ENCODE assay signal across 15 cellular contexts in genomic region chr4:105461221-105462041, GRCh38. TPM values are rescaled to one million over a fixed set of nuclear protein-coding genes. Genes with fewer than 3 reads are reported as not detected.
A peak's percentile ranks its signal among the peaks of the same experiment; 100 is the strongest.
DNase-seq lines count a peak whose midpoint lies in the region; ATAC-seq and TF ChIP-seq lines count a peak whose summit lies in the region.
"Had no signal": no experiment of that assay in that cellular context is flagged by ENCODE, and none has a peak within 500 bp of the region (broad histone marks: within the 10 kb centered on the region; RNA-seq: fewer than 3 reads in every experiment).

No MANE protein-coding gene starts in this region.

- no peak overlapping the region for H3K4me3 ChIP-seq in breast epithelium
- H3K4me3 ChIP-seq in epithelial cell of esophagus (ENCODE audit: low read length), result no peak overlapping the region
- no peak overlapping the region for H3K4me3 ChIP-seq in upper lobe of right lung

- H3K27ac ChIP-seq in breast epithelium (no peak overlapping the region), upper lobe of right lung (peak overlapping the region; percentile 49)

- no TSS peak for BruUV-seq in MCF 10A (replicated peaks; lab: Mats Ljungman, UMichigan)

- no peak for TF ChIP-seq POLR2A in breast epithelium (IDR thresholded peaks at IDR 0.05)

- CTCF ChIA-PET in MCF 10A (lab: Yijun Ruan, JAX), result interaction anchor here (0.5 to 2.8 kb wide), 7 partner anchors 8 to 601 kb away, joined by 3 to 14 read pairs (median 3); partner anchors contain the start of gene PPA2

- H3K4me3 Mint-ChIP-seq in MCF 10A (ENCODE audit: unreplicated experiment), result peak overlapping the region; percentile 14
- H3K4me3 Mint-ChIP-seq: activated CD4-positive, alpha-beta T cell treated with anti-CD3 and anti-CD28 coated beads, Interleukin-2, amount 10 ng/mL, durations not matched to agents 7 days and 5 days; activated naive CD4-positive, alpha-beta T cell treated with anti-CD3 and anti-CD28 coated beads, Interleukin-2, amount 10 ng/mL, durations not matched to agents 7 days and 5 days; nephron progenitor cell; stimulated activated memory B cell treated with anti-CD40 and anti-IgM and Interleukin-4, amounts not matched to agents 10 μg/mL and 1 μg/mL and 100 μg/mL, for 72 hours had no signal

- H3K27ac Mint-ChIP-seq in MCF 10A (ENCODE audit: low read depth, unreplicated experiment), result peak overlapping the region; percentile 81
- H3K27ac Mint-ChIP-seq: activated CD4-positive, alpha-beta T cell treated with anti-CD3 and anti-CD28 coated beads, Interleukin-2, amount 10 ng/mL, durations not matched to agents 7 days and 5 days; activated naive CD4-positive, alpha-beta T cell treated with anti-CD3 and anti-CD28 coated beads, Interleukin-2, amount 10 ng/mL, durations not matched to agents 7 days and 5 days; nephron progenitor cell; stimulated activated memory B cell treated with anti-CD40 and anti-IgM and Interleukin-4, amounts not matched to agents 10 μg/mL and 1 μg/mL and 100 μg/mL, for 72 hours had no signal

- H3K36me3 ChIP-seq in breast epithelium, result no peaks in the 10 kb centered on the region
- H3K36me3 ChIP-seq in upper lobe of right lung, result peaks cover 1% of the 10 kb centered on the region

- H3K9me3 ChIP-seq in breast epithelium (no peaks in the 10 kb centered on the region), upper lobe of right lung (no peaks in the 10 kb centered on the region)

- H3K36me3 Mint-ChIP-seq in MCF 10A (ENCODE audit: insufficient read depth, unreplicated experiment), result peaks cover 28% of the 10 kb centered on the region

- H3K9me3 Mint-ChIP-seq in MCF 10A (ENCODE audit: unreplicated experiment), result no peaks in the 10 kb centered on the region

- intact Hi-C loops in MCF 10A (cut with micrococcal nuclease) (no loop called here), breast epithelium (cut with DNase I; ENCODE audit: low total_unique reads) (no loop called here), upper lobe of right lung (cut with DNase I) (no loop called here)

- ATAC-seq in upper lobe of right lung, result peak; percentile 88
- no peak for ATAC-seq in GM19395 (IDR thresholded peaks at IDR 0.05; ENCODE audit: unreplicated experiment)
- ATAC-seq: stimulated activated memory B cell treated with anti-CD40 and anti-IgM and Interleukin-4, amounts not matched to agents 10 μg/mL and 1 μg/mL and 100 μg/mL, for 72 hours had no signal

- H3K27me3 ChIP-seq in breast epithelium (no peaks in the 10 kb centered on the region), upper lobe of right lung (no peaks in the 10 kb centered on the region)

- H3K4me1 ChIP-seq in breast epithelium, result no peaks in the 10 kb centered on the region
- no peaks in the 10 kb centered on the region for H3K4me1 ChIP-seq in upper lobe of right lung

- H3K4me1 Mint-ChIP-seq in MCF 10A (ENCODE audit: insufficient read depth, unreplicated experiment), result peaks cover 28% of the 10 kb centered on the region
- H3K4me1 Mint-ChIP-seq: activated naive CD4-positive, alpha-beta T cell treated with anti-CD3 and anti-CD28 coated beads, Interleukin-2, amount 10 ng/mL, durations not matched to agents 7 days and 5 days; nephron progenitor cell had no signal

- DNase-seq in MCF 10A (ENCODE audit: unreplicated experiment) (peak; percentile 62), breast epithelium (ENCODE audit: low spot score in 2 of 2) (no peak), NCI-H226 (peak; percentile 93), epithelial cell of esophagus (ENCODE audit: low read depth) (peak; percentile 14), upper lobe of right lung (no peak), globus pallidus (ENCODE audit: low spot score) (no peak), NCI-H2171 (lab: John Stamatoyannopoulos, UW) (no peak)
- DNase-seq: 8988T; activated CD4-positive, alpha-beta T cell treated with anti-CD3 and anti-CD28 coated beads, Interleukin-2, amount 10 ng/mL, durations not matched to agents 7 days and 5 days; activated naive CD4-positive, alpha-beta T cell treated with anti-CD3 and anti-CD28 coated beads, Interleukin-2, amount 10 ng/mL, durations not matched to agents 7 days and 5 days; effector CD8-positive, alpha-beta T cell; nephron progenitor cell; SHP77 had no signal

- no peak for TF ChIP-seq CTCF in MCF 10A (IDR thresholded peaks at IDR 0.05; ENCODE audit: unreplicated experiment)
- TF ChIP-seq CTCF in breast epithelium (IDR thresholded peaks at IDR 0.05), result no peak
- TF ChIP-seq CTCF in epithelial cell of esophagus (IDR thresholded peaks at IDR 0.05; ENCODE audit: insufficient read depth, low read depth, low read length, missing control alignments), result no peak
- no peak for TF ChIP-seq CTCF in upper lobe of right lung (IDR thresholded peaks at IDR 0.05)

- POLR2A ChIA-PET in MCF 10A (lab: Yijun Ruan, JAX), result interaction anchor here (1.5 to 3.1 kb wide), 3 partner anchors 10 to 72 kb away, joined by 3 to 18 read pairs (median 10); partner anchors contain the start of gene PPA2

- H3K27me3 Mint-ChIP-seq in MCF 10A (ENCODE audit: insufficient read depth, unreplicated experiment), result no peaks in the 10 kb centered on the region
- H3K27me3 Mint-ChIP-seq: activated CD4-positive, alpha-beta T cell treated with anti-CD3 and anti-CD28 coated beads, Interleukin-2, amount 10 ng/mL, durations not matched to agents 7 days and 5 days; activated naive CD4-positive, alpha-beta T cell treated with anti-CD3 and anti-CD28 coated beads, Interleukin-2, amount 10 ng/mL, durations not matched to agents 7 days and 5 days; stimulated activated memory B cell treated with anti-CD40 and anti-IgM and Interleukin-4, amounts not matched to agents 10 μg/mL and 1 μg/mL and 100 μg/mL, for 72 hours had no signal

RNA-seq across cellular contexts. Expression of gene PPA2, which starts 12.4 kb away (rescaled TPM):
- total RNA-seq in MCF 10A (2022), result 116 and 165 TPM in 2 replicates
- 100 to 1,000 TPM in 2 of 3 donors, 10 to 100 TPM in 1; 70.9 to 175 (median 131) TPM for total RNA-seq in breast epithelium
- total RNA-seq in upper lobe of right lung, result 66.5 TPM

Comparison
In these comparisons a context has a peak if more than half of its experiments do, and no peak if none do; other contexts are left out.
1. DNase-seq: peak in MCF 10A (single experiment), NCI-H226 (single experiment) and epithelial cell of esophagus (single experiment); none in breast epithelium (0 of 2), upper lobe of right lung (single experiment), globus pallidus (single experiment) and NCI-H2171 (single experiment).